Comparison of ENCODE assay signal across 32 cellular contexts in the genomic region with DNA sequence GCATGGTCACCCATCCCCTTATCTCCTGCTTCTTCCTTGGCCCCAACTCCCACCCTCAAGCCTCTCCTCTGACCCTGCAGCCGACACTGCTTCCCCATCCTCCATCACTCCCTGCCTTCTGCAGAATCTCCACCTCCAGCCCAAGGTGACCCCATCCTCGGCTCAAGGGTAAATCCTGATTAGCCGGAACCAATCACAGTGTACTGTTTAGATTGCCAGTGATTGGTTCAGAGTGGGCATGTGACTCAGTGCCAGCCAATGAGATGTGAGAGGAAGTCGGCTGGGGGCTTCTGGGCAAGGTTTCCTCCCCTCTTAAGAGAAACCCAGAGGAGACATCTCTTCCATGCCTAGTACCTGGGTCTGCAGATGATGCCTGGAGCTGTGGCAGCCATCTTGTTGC. TPM values are rescaled to one million over a fixed set of nuclear protein-coding genes. Genes with fewer than 3 reads are reported as not detected.
"Had no signal": no experiment of that assay in that cellular context is flagged by ENCODE, and none has a peak within 500 bp of the region (broad histone marks: within the 10 kb centered on the region; RNA-seq: fewer than 3 reads in every experiment).

No MANE protein-coding gene starts in this region.

- ATAC-seq: activated CD4-positive, CD25-positive, alpha-beta regulatory T cell treated with anti-CD3 and anti-CD28 coated beads, Interleukin-2, amount 50 U/mL, for 24 hours; mucosa of descending colon; natural killer cell treated with Interleukin-12 subunit alpha and Interleukin-12 subunit beta and Interleukin-15 and Interleukin-18, amount 100 ng/mL, for 72 hours; right lobe of liver; upper lobe of right lung had no signal

- H3K27ac ChIP-seq: ascending aorta, cardiac muscle cell, colonic mucosa, epithelial cell of prostate, esophagus squamous epithelium, left ventricle myocardium inferior, neutrophil, right lobe of liver, stomach, thyroid gland, upper lobe of right lung, VCaP had no signal

- H3K4me1 ChIP-seq: ascending aorta, colonic mucosa, esophagus squamous epithelium, right lobe of liver, stomach, upper lobe of right lung had no signal

- H3K36me3 Mint-ChIP-seq: activated naive CD4-positive, alpha-beta T cell treated with anti-CD3 and anti-CD28 coated beads, Interleukin-2, amount 10 ng/mL, durations not matched to agents 7 days and 5 days; activated naive CD8-positive, alpha-beta T cell treated with anti-CD3 and anti-CD28 coated beads, Interleukin-2, amount 10 ng/mL, durations not matched to agents 7 days and 5 days; brain; natural killer cell treated with Interleukin-12 subunit alpha and Interleukin-12 subunit beta and Interleukin-15 and Interleukin-18, amount 100 ng/mL, for 72 hours had no signal

- H3K27ac Mint-ChIP-seq: activated CD4-positive, alpha-beta memory T cell treated with anti-CD3 and anti-CD28 coated beads, Interleukin-2, amount 10 ng/mL, durations not matched to agents 7 days and 5 days; activated CD4-positive, alpha-beta T cell treated with anti-CD3 and anti-CD28 coated beads, Interleukin-2, amount 10 ng/mL, durations not matched to agents 24 days and 14 days; activated naive CD4-positive, alpha-beta T cell treated with anti-CD3 and anti-CD28 coated beads, Interleukin-2, amount 10 ng/mL, durations not matched to agents 7 days and 5 days; activated naive CD8-positive, alpha-beta T cell treated with anti-CD3 and anti-CD28 coated beads, Interleukin-2, amount 10 ng/mL, durations not matched to agents 7 days and 5 days; activated T-cell treated with anti-CD3 and anti-CD28 coated beads, Interleukin-2, amount 50 U/mL, for 24 hours; brain; natural killer cell treated with Interleukin-12 subunit alpha and Interleukin-12 subunit beta and Interleukin-15 and Interleukin-18, amount 100 ng/mL, for 72 hours; progenitor cell of endocrine pancreas had no signal

- H3K9me3 ChIP-seq: ascending aorta, colonic mucosa, esophagus squamous epithelium, left ventricle myocardium inferior, mucosa of descending colon, neutrophil, right lobe of liver, stomach, thyroid gland, upper lobe of right lung had no signal

- H3K4me3 Mint-ChIP-seq: activated CD4-positive, alpha-beta memory T cell treated with anti-CD3 and anti-CD28 coated beads, Interleukin-2, amount 10 ng/mL, durations not matched to agents 7 days and 5 days; activated CD4-positive, alpha-beta T cell treated with anti-CD3 and anti-CD28 coated beads, Interleukin-2, amount 10 ng/mL, durations not matched to agents 24 days and 14 days; activated naive CD4-positive, alpha-beta T cell treated with anti-CD3 and anti-CD28 coated beads, Interleukin-2, amount 10 ng/mL, durations not matched to agents 7 days and 5 days; activated naive CD8-positive, alpha-beta T cell treated with anti-CD3 and anti-CD28 coated beads, Interleukin-2, amount 10 ng/mL, durations not matched to agents 7 days and 5 days; activated T-cell treated with anti-CD3 and anti-CD28 coated beads, Interleukin-2, amount 50 U/mL, for 24 hours; brain; natural killer cell treated with Interleukin-12 subunit alpha and Interleukin-12 subunit beta and Interleukin-15 and Interleukin-18, amount 100 ng/mL, for 72 hours had no signal

- H3K36me3 ChIP-seq: ascending aorta, cardiac muscle cell, colonic mucosa, esophagus squamous epithelium, left ventricle myocardium inferior, neutrophil, right lobe of liver, stomach, thyroid gland, upper lobe of right lung had no signal

- DNase-seq: activated CD4-positive, alpha-beta memory T cell treated with anti-CD3 and anti-CD28 coated beads, Interleukin-2, amount 10 ng/mL, durations not matched to agents 7 days and 5 days; activated CD4-positive, alpha-beta T cell treated with anti-CD3 and anti-CD28 coated beads, Interleukin-2, amount 10 ng/mL, durations not matched to agents 24 days and 14 days; activated CD8-positive, alpha-beta memory T cell treated with anti-CD3 and anti-CD28 coated beads, Interleukin-2, amount 50 U/mL, for 48 hours; activated gamma-delta T cell; activated naive CD4-positive, alpha-beta T cell treated with anti-CD3 and anti-CD28 coated beads, Interleukin-2, amount 10 ng/mL, durations not matched to agents 7 days and 5 days; activated naive CD8-positive, alpha-beta T cell treated with anti-CD3 and anti-CD28 coated beads, Interleukin-2, amount 10 ng/mL, durations not matched to agents 7 days and 5 days; activated T-cell treated with anti-CD3 and anti-CD28 coated beads, Interleukin-2, amount 50 U/mL, for 24 hours; cerebellar nuclear complex; colonic mucosa; effector CD8-positive, alpha-beta T cell; esophagus squamous epithelium; foreskin melanocyte; islet precursor cell; left ventricle myocardium inferior; mucosa of descending colon; right lobe of liver; stimulated activated CD4-positive, alpha-beta T cell treated with anti-CD3 and anti-CD28 coated beads, Interleukin-12 subunit alpha, Interleukin-12 subunit beta, amount 100 ng/mL, for 4 hours; stimulated activated CD4-positive, alpha-beta T cell treated with anti-CD3 and anti-CD28 coated beads, Interleukin-4, amount 100 ng/mL, for 1 hour; stomach; thyroid gland; upper lobe of right lung had no signal

- H3K9me3 Mint-ChIP-seq: activated CD4-positive, alpha-beta memory T cell treated with anti-CD3 and anti-CD28 coated beads, Interleukin-2, amount 10 ng/mL, durations not matched to agents 7 days and 5 days; activated CD4-positive, alpha-beta T cell treated with anti-CD3 and anti-CD28 coated beads, Interleukin-2, amount 10 ng/mL, durations not matched to agents 24 days and 14 days; activated naive CD4-positive, alpha-beta T cell treated with anti-CD3 and anti-CD28 coated beads, Interleukin-2, amount 10 ng/mL, durations not matched to agents 7 days and 5 days; activated naive CD8-positive, alpha-beta T cell treated with anti-CD3 and anti-CD28 coated beads, Interleukin-2, amount 10 ng/mL, durations not matched to agents 7 days and 5 days; activated T-cell treated with anti-CD3 and anti-CD28 coated beads, Interleukin-2, amount 50 U/mL, for 24 hours; brain; natural killer cell treated with Interleukin-12 subunit alpha and Interleukin-12 subunit beta and Interleukin-15 and Interleukin-18, amount 100 ng/mL, for 72 hours had no signal

- H3K4me3 ChIP-seq: ascending aorta, cardiac muscle cell, colonic mucosa, esophagus squamous epithelium, left ventricle myocardium inferior, mucosa of descending colon, right lobe of liver, stomach, thyroid gland, upper lobe of right lung had no signal

- H3K27me3 ChIP-seq: ascending aorta, cardiac muscle cell, colonic mucosa, neutrophil, right lobe of liver, thyroid gland, upper lobe of right lung had no signal

- FAIRE-seq: endometrium had no signal

RNA-seq across cellular contexts. Expression of a gene that starts 10.3 kb away (rescaled TPM):
- total RNA-seq: myocyte had no signal
